ENCODE assay signal across 28 cellular contexts in genomic region chr11:41274831-41275230, GRCh38.
"Had no signal": no experiment of that assay in that cellular context is flagged by ENCODE, and none has a peak within 500 bp of the region (broad histone marks: within the 10 kb centered on the region; RNA-seq: fewer than 3 reads in every experiment).

No MANE protein-coding gene starts in this region.

- H3K27ac Mint-ChIP-seq: stimulated activated effector memory CD8-positive, alpha-beta T cell treated with anti-CD3 and anti-CD28 coated beads, Interleukin-12 subunit alpha, Interleukin-12 subunit beta, amount 100 ng/mL, for 72 hours; stimulated activated memory B cell treated with anti-CD40 and anti-IgM and Interleukin-4, amounts not matched to agents 10 μg/mL and 1 μg/mL and 100 μg/mL, for 72 hours; stimulated activated naive B cell treated with anti-CD40 and anti-IgM and Interleukin-4, amounts not matched to agents 10 μg/mL and 1 μg/mL and 100 μg/mL, for 72 hours; stimulated activated naive CD8-positive, alpha-beta T cell treated with anti-CD3 and anti-CD28 coated beads, Interleukin-15, amount 100 ng/mL, for 72 hours; stimulated activated naive CD8-positive, alpha-beta T cell treated with anti-CD3 and anti-CD28 coated beads, Interleukin-15, Interleukin-2, amounts not matched to agents 100 ng/mL and 50 ng/mL, for 24 hours; type B pancreatic cell had no signal

- H3K9me3 Mint-ChIP-seq: type B pancreatic cell had no signal

- H3K36me3 Mint-ChIP-seq: stimulated activated effector memory CD8-positive, alpha-beta T cell treated with anti-CD3 and anti-CD28 coated beads, Interleukin-12 subunit alpha, Interleukin-12 subunit beta, amount 100 ng/mL, for 72 hours; stimulated activated memory B cell treated with anti-CD40 and anti-IgM and Interleukin-4, amounts not matched to agents 10 μg/mL and 1 μg/mL and 100 μg/mL, for 72 hours; stimulated activated naive B cell treated with anti-CD40 and anti-IgM and Interleukin-4, amounts not matched to agents 10 μg/mL and 1 μg/mL and 100 μg/mL, for 72 hours had no signal

- H3K4me1 Mint-ChIP-seq: stimulated activated effector memory CD8-positive, alpha-beta T cell treated with anti-CD3 and anti-CD28 coated beads, Interleukin-12 subunit alpha, Interleukin-12 subunit beta, amount 100 ng/mL, for 72 hours; stimulated activated memory B cell treated with anti-CD40 and anti-IgM and Interleukin-4, amounts not matched to agents 10 μg/mL and 1 μg/mL and 100 μg/mL, for 72 hours; stimulated activated naive B cell treated with anti-CD40 and anti-IgM and Interleukin-4, amounts not matched to agents 10 μg/mL and 1 μg/mL and 100 μg/mL, for 72 hours; stimulated activated naive CD8-positive, alpha-beta T cell treated with anti-CD3 and anti-CD28 coated beads, Interleukin-15, amount 100 ng/mL, for 72 hours had no signal

- H3K36me3 ChIP-seq: stomach, suprapubic skin, thoracic aorta, thyroid gland, tibial artery, tibial nerve, transverse colon, upper lobe of left lung, upper lobe of right lung, uterus, vagina had no signal

- ATAC-seq: stimulated activated effector memory CD8-positive, alpha-beta T cell treated with anti-CD3 and anti-CD28 coated beads, Interleukin-12 subunit alpha, Interleukin-12 subunit beta, amount 100 ng/mL, for 72 hours; stimulated activated memory B cell treated with anti-CD40 and anti-IgM and Interleukin-4, amounts not matched to agents 10 μg/mL and 1 μg/mL and 100 μg/mL, for 72 hours; stimulated activated naive B cell treated with anti-CD40 and anti-IgM and Interleukin-4, amounts not matched to agents 10 μg/mL and 1 μg/mL and 100 μg/mL, for 72 hours; stimulated activated naive CD8-positive, alpha-beta T cell treated with anti-CD3 and anti-CD28 coated beads, Interleukin-15, amount 100 ng/mL, for 72 hours; stimulated activated naive CD8-positive, alpha-beta T cell treated with anti-CD3 and anti-CD28 coated beads, Interleukin-15, Interleukin-2, amounts not matched to agents 100 U/mL and 50 U/mL, for 24 hours; upper lobe of right lung had no signal

- DNase-seq: stimulated activated CD4-positive, alpha-beta T cell treated with anti-CD3 and anti-CD28 coated beads, Interleukin-2, amount 100 ng/mL, for 48 hours; stimulated activated CD4-positive, alpha-beta T cell treated with anti-CD3 and anti-CD28 coated beads, Interleukin-4, amount 100 ng/mL, for 1 hour; stimulated activated CD4-positive, alpha-beta T cell treated with anti-CD3 and anti-CD28 coated beads, Interleukin-4, amount 100 ng/mL, for 24 hours; stimulated activated CD4-positive, alpha-beta T cell treated with anti-CD3 and anti-CD28 coated beads, Interleukin-4, amount 100 ng/mL, for 4 hours; stimulated activated CD8-positive, alpha-beta memory T cell treated with anti-CD3 and anti-CD28 coated beads, Interleukin-4, amount 100 ng/mL, for 48 hours; stimulated activated naive B cell treated with anti-CD40 and anti-IgM and Interleukin-4, amounts not matched to agents 10 μg/mL and 1 μg/mL and 100 μg/mL, for 72 hours; stimulated activated naive CD4-positive, alpha-beta T cell; stimulated activated naive CD4-positive, alpha-beta T cell treated with Interleukin-2 at 50 U/mL for 16 hours; stimulated activated naive CD8-positive, alpha-beta T cell treated with anti-CD3 and anti-CD28 coated beads, Interleukin-15, amount 100 ng/mL, for 72 hours; stimulated activated naive CD8-positive, alpha-beta T cell treated with anti-CD3 and anti-CD28 coated beads, Interleukin-15, Interleukin-2, amounts not matched to agents 100 U/mL and 50 U/mL, for 24 hours; stomach; substantia nigra; testis; thyroid gland; tibial artery; transverse colon; trophoblast cell; upper lobe of left lung; upper lobe of right lung; uterus had no signal

- H3K27ac ChIP-seq: stomach, suprapubic skin, testis, thoracic aorta, thyroid gland, tibial artery, tibial nerve, transverse colon, upper lobe of left lung, upper lobe of right lung, uterus, vagina had no signal

- H3K27me3 ChIP-seq: stomach, suprapubic skin, testis, thyroid gland, tibial artery, tibial nerve, transverse colon, upper lobe of left lung, upper lobe of right lung, uterus, vagina had no signal

- H3K4me1 ChIP-seq: stomach, suprapubic skin, testis, thyroid gland, tibial artery, tibial nerve, transverse colon, upper lobe of left lung, upper lobe of right lung, uterus, vagina had no signal

- H3K4me3 ChIP-seq: stomach, suprapubic skin, testis, thoracic aorta, thyroid gland, tibial artery, tibial nerve, transverse colon, upper lobe of left lung, upper lobe of right lung, uterus, vagina had no signal

- H3K27me3 Mint-ChIP-seq: stimulated activated memory B cell treated with anti-CD40 and anti-IgM and Interleukin-4, amounts not matched to agents 10 μg/mL and 1 μg/mL and 100 μg/mL, for 72 hours; stimulated activated naive B cell treated with anti-CD40 and anti-IgM and Interleukin-4, amounts not matched to agents 10 μg/mL and 1 μg/mL and 100 μg/mL, for 72 hours; stimulated activated naive CD8-positive, alpha-beta T cell treated with anti-CD3 and anti-CD28 coated beads, Interleukin-15, amount 100 ng/mL, for 72 hours; stimulated activated naive CD8-positive, alpha-beta T cell treated with anti-CD3 and anti-CD28 coated beads, Interleukin-15, Interleukin-2, amounts not matched to agents 100 ng/mL and 50 ng/mL, for 24 hours had no signal

- H3K4me3 Mint-ChIP-seq: stimulated activated effector memory CD8-positive, alpha-beta T cell treated with anti-CD3 and anti-CD28 coated beads, Interleukin-12 subunit alpha, Interleukin-12 subunit beta, amount 100 ng/mL, for 72 hours; stimulated activated memory B cell treated with anti-CD40 and anti-IgM and Interleukin-4, amounts not matched to agents 10 μg/mL and 1 μg/mL and 100 μg/mL, for 72 hours; stimulated activated naive B cell treated with anti-CD40 and anti-IgM and Interleukin-4, amounts not matched to agents 10 μg/mL and 1 μg/mL and 100 μg/mL, for 72 hours; stimulated activated naive CD8-positive, alpha-beta T cell treated with anti-CD3 and anti-CD28 coated beads, Interleukin-15, amount 100 ng/mL, for 72 hours; stimulated activated naive CD8-positive, alpha-beta T cell treated with anti-CD3 and anti-CD28 coated beads, Interleukin-15, Interleukin-2, amounts not matched to agents 100 ng/mL and 50 ng/mL, for 24 hours; type B pancreatic cell had no signal

- H3K9me3 ChIP-seq: stomach, suprapubic skin, testis, thoracic aorta, thyroid gland, tibial artery, tibial nerve, transverse colon, upper lobe of left lung, upper lobe of right lung, uterus, vagina had no signal
